23 cellular contexts compared by ENCODE assay signal in genomic region chr20:949717-950116, GRCh38. TPM values are rescaled to one million over a fixed set of nuclear protein-coding genes. Genes with fewer than 3 reads are reported as not detected.
"Had no signal": no experiment of that assay in that cellular context is flagged by ENCODE, and none has a peak within 500 bp of the region (broad histone marks: within the 10 kb centered on the region; RNA-seq: fewer than 3 reads in every experiment).

No MANE protein-coding gene starts in this region.

- H3K4me1 ChIP-seq: SJSA1 had no signal

- H3K36me3 ChIP-seq: SJSA1 had no signal

- H3K27ac ChIP-seq: HL-60, SJSA1, SK-N-MC had no signal

- H3K9me3 ChIP-seq: SJSA1 had no signal

- DNase-seq: KBM-7, MV-4-11, NCI-H1048, NCI-H1105, NCI-H1417, NCI-H1436 treated with DMSO at 0.1 percent for 48 hours, NCI-H1694 treated with DMSO at 0.1 percent for 48 hours, NCI-H1930, NCI-H2081, NCI-H2107, NCI-H2227 treated with DMSO at 0.1 percent for 48 hours, NCI-H524 treated with DMSO at 0.1 percent for 48 hours, NCI-H69, NCI-H774, Right ventricle myocardium superior, RPMI8226, SIG-M5 had no signal

- H3K4me3 ChIP-seq: SJSA1, SK-N-MC had no signal

RNA-seq across cellular contexts. Expression of gene ANGPT4, which starts 33.6 kb away (rescaled TPM):
- total RNA-seq: LHCN-M2, MCF 10A, NCI-H460, Right ventricle myocardium superior, SJSA1 had no signal

RNA-seq across cellular contexts. Expression of gene RSPO4, which starts 52.4 kb away (rescaled TPM):
- total RNA-seq: LHCN-M2, MCF 10A, NCI-H460, Right ventricle myocardium superior, SJSA1 had no signal
